In the genomic region with DNA sequence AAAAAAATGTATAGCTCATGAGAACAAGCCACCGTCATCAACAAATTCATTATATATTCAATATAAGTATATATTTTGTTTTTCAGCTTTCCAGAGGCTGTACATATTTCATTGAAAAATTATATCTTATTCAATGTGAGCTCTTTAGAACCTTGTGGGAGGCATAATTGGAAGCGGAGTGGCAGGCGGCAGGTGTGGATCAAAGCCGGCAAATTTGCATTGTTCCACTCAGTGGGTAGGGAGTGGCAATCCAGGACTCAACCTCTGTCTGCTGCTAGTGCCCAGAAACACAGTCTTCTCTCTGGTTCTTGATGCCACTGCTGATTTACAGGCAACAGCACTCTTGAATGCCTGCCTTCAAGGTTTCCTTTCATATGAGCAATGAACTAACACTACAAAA, we compare ENCODE assay signal across 17 cellular contexts.
"Had no signal": no experiment of that assay in that cellular context is flagged by ENCODE, and none has a peak within 500 bp of the region (broad histone marks: within the 10 kb centered on the region; RNA-seq: fewer than 3 reads in every experiment).

No MANE protein-coding gene starts in this region.

- H3K27me3 Mint-ChIP-seq: activated naive CD4-positive, alpha-beta T cell treated with anti-CD3 and anti-CD28 coated beads, Interleukin-2, amount 10 ng/mL, durations not matched to agents 7 days and 5 days had no signal

- H3K4me1 Mint-ChIP-seq: activated naive CD4-positive, alpha-beta T cell treated with anti-CD3 and anti-CD28 coated beads, Interleukin-2, amount 10 ng/mL, durations not matched to agents 7 days and 5 days; immature natural killer cell; neural progenitor cell; stimulated activated naive B cell treated with anti-CD40 and anti-IgM and Interleukin-4, amounts not matched to agents 10 μg/mL and 1 μg/mL and 100 μg/mL, for 72 hours had no signal

- H3K36me3 Mint-ChIP-seq: activated CD4-positive, alpha-beta memory T cell treated with anti-CD3 and anti-CD28 coated beads for 36 hours; activated naive CD4-positive, alpha-beta T cell treated with anti-CD3 and anti-CD28 coated beads, Interleukin-2, amount 10 ng/mL, durations not matched to agents 7 days and 5 days; immature natural killer cell; naive thymus-derived CD4-positive, alpha-beta T cell; neural progenitor cell; stimulated activated naive B cell treated with anti-CD40 and anti-IgM and Interleukin-4, amounts not matched to agents 10 μg/mL and 1 μg/mL and 100 μg/mL, for 72 hours had no signal

- H3K9me3 Mint-ChIP-seq: activated CD4-positive, alpha-beta memory T cell treated with anti-CD3 and anti-CD28 coated beads for 36 hours; activated naive CD4-positive, alpha-beta T cell treated with anti-CD3 and anti-CD28 coated beads, Interleukin-2, amount 10 ng/mL, durations not matched to agents 7 days and 5 days; naive thymus-derived CD4-positive, alpha-beta T cell; neural progenitor cell; stimulated activated naive B cell treated with anti-CD40 and anti-IgM and Interleukin-4, amounts not matched to agents 10 μg/mL and 1 μg/mL and 100 μg/mL, for 72 hours had no signal

- H3K27ac Mint-ChIP-seq: activated CD4-positive, alpha-beta memory T cell treated with anti-CD3 and anti-CD28 coated beads for 36 hours; activated naive CD4-positive, alpha-beta T cell treated with anti-CD3 and anti-CD28 coated beads, Interleukin-2, amount 10 ng/mL, durations not matched to agents 7 days and 5 days; immature natural killer cell; naive thymus-derived CD4-positive, alpha-beta T cell; neural progenitor cell; stimulated activated naive B cell treated with anti-CD40 and anti-IgM and Interleukin-4, amounts not matched to agents 10 μg/mL and 1 μg/mL and 100 μg/mL, for 72 hours had no signal

- DNase-seq: activated CD4-positive, alpha-beta memory T cell treated with anti-CD3 and anti-CD28 coated beads for 36 hours; activated CD4-positive, alpha-beta T cell treated with anti-CD3 and anti-CD28 coated beads for 48 hours; activated effector memory CD4-positive, alpha-beta T cell treated with Interleukin-2 at 50 U/mL for 16 hours; activated naive CD4-positive, alpha-beta T cell treated with anti-CD3 and anti-CD28 coated beads, Interleukin-2, amount 10 ng/mL, durations not matched to agents 7 days and 5 days; activated T-cell treated with anti-CD3 and anti-CD28 coated beads, Interleukin-2, amount 50 U/mL, for 48 hours; amygdala; colonic mucosa; heart right ventricle; immature natural killer cell; naive thymus-derived CD4-positive, alpha-beta T cell; small intestine; stimulated activated CD4-positive, alpha-beta T cell treated with anti-CD3 and anti-CD28 coated beads, Interleukin-15, amount 100 ng/mL, for 24 hours; stimulated activated CD4-positive, alpha-beta T cell treated with anti-CD3 and anti-CD28 coated beads, Interleukin-2, amount 100 ng/mL, for 48 hours; stimulated activated CD8-positive, alpha-beta memory T cell treated with anti-CD3 and anti-CD28 coated beads, Interleukin-4, amount 100 ng/mL, for 48 hours; stimulated activated naive B cell treated with anti-CD40 and anti-IgM and Interleukin-4, amounts not matched to agents 10 μg/mL and 1 μg/mL and 100 μg/mL, for 72 hours; transverse colon had no signal

- H3K4me3 Mint-ChIP-seq: activated CD4-positive, alpha-beta memory T cell treated with anti-CD3 and anti-CD28 coated beads for 36 hours; activated naive CD4-positive, alpha-beta T cell treated with anti-CD3 and anti-CD28 coated beads, Interleukin-2, amount 10 ng/mL, durations not matched to agents 7 days and 5 days; immature natural killer cell; naive thymus-derived CD4-positive, alpha-beta T cell; neural progenitor cell; stimulated activated naive B cell treated with anti-CD40 and anti-IgM and Interleukin-4, amounts not matched to agents 10 μg/mL and 1 μg/mL and 100 μg/mL, for 72 hours had no signal
